22 cellular contexts compared by ENCODE assay signal in the genomic region with DNA sequence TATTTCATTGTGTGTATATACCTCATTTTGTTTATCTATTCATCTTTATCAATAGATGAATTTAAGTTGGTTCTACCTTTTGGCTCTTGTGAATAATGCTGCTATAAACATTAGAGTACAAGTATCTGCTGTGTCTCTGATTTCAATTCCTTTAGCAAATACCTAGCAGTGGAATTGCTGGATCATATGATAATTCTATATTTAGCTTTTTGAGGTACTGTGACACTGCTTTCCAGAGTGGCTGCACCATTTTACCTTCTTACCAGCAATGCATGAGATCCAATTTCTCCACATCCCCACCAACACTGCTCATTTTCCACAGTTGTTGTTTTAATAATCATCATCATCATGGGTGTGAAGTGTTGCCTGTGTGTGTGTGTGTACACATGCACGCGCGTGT.
"Had no signal": no experiment of that assay in that cellular context is flagged by ENCODE, and none has a peak within 500 bp of the region (broad histone marks: within the 10 kb centered on the region; RNA-seq: fewer than 3 reads in every experiment).

No MANE protein-coding gene starts in this region.

- H3K36me3 ChIP-seq: esophagus muscularis mucosa, left ventricle myocardium inferior, lower lobe of right lung had no signal

- DNase-seq: dermis blood vessel endothelial cell; dorsolateral prefrontal cortex; effector CD4-positive, alpha-beta T cell; effector memory CD4-positive, alpha-beta T cell; foreskin keratinocyte; glutamatergic neuron; head of caudate nucleus; hypothalamus; immature natural killer cell; islet precursor cell; kidney; kidney glomerular epithelial cell; left colon; left ventricle myocardium inferior; lower lobe of right lung; mesenchymal stem cell; mucosa of descending colon; naive B cell had no signal

- H3K27me3 ChIP-seq: hepatocyte had no signal

- H3K4me3 ChIP-seq: coronary artery, dorsolateral prefrontal cortex, esophagus muscularis mucosa, hepatocyte, left ventricle myocardium inferior, lower lobe of right lung, mucosa of descending colon had no signal

- H3K9me3 ChIP-seq: esophagus muscularis mucosa, left ventricle myocardium inferior, lower lobe of right lung, mucosa of descending colon had no signal

- ATAC-seq: foreskin keratinocyte, left colon, left lobe of liver, lower lobe of right lung, mucosa of descending colon had no signal

- H3K27ac ChIP-seq: coronary artery, dorsolateral prefrontal cortex, esophagus muscularis mucosa, foreskin keratinocyte, hepatocyte, left ventricle myocardium inferior, lower lobe of right lung had no signal

- H3K4me2 ChIP-seq: hepatocyte had no signal

- H3K4me1 ChIP-seq: foreskin keratinocyte, lower lobe of right lung had no signal
